In the genomic region with DNA sequence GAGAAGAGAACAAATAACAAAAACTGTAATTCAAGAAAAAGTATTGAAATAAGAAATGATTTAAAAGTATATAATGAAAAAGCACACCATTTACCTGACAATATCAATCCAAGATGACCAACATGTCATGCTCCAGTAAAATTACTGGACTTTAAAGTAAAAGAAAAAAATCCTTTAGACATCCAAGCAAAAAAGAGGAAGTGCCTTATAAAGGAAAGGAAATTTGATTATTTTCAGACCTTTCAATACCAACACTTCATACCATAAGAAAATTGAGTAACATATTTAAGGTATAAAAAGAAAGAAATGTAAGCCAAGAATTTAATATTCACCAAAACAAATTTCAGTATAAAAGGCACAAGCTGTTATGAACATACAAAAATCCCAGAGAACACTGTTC, we compare ENCODE assay signal across 27 cellular contexts.
"Had no signal": no experiment of that assay in that cellular context is flagged by ENCODE, and none has a peak within 500 bp of the region (broad histone marks: within the 10 kb centered on the region; RNA-seq: fewer than 3 reads in every experiment).

No MANE protein-coding gene starts in this region.

- H3K27ac ChIP-seq: KMS-11, PC-9 had no signal

- H3K4me1 Mint-ChIP-seq: activated B cell treated with CpG ODN at 0.5 μM for 24 hours; activated CD4-positive, alpha-beta T cell treated with anti-CD3 and anti-CD28 coated beads, Interleukin-2, amount 10 ng/mL, durations not matched to agents 7 days and 5 days; central memory CD8-positive, alpha-beta T cell had no signal

- H3K27ac Mint-ChIP-seq: activated B cell treated with CpG ODN at 0.5 μM for 24 hours; activated CD4-positive, alpha-beta memory T cell treated with anti-CD3 and anti-CD28 coated beads for 36 hours; activated CD4-positive, alpha-beta T cell treated with anti-CD3 and anti-CD28 coated beads, Interleukin-2, amount 10 ng/mL, durations not matched to agents 7 days and 5 days; activated naive CD4-positive, alpha-beta T cell treated with anti-CD3 and anti-CD28 coated beads for 36 hours; activated naive CD8-positive, alpha-beta T cell had no signal

- H3K4me2 ChIP-seq: KMS-11, PC-9 had no signal

- H3K4me3 Mint-ChIP-seq: activated B cell treated with CpG ODN at 0.5 μM for 24 hours; activated CD4-positive, alpha-beta memory T cell treated with anti-CD3 and anti-CD28 coated beads for 36 hours; activated CD4-positive, alpha-beta T cell treated with anti-CD3 and anti-CD28 coated beads, Interleukin-2, amount 10 ng/mL, durations not matched to agents 7 days and 5 days; activated naive CD4-positive, alpha-beta T cell treated with anti-CD3 and anti-CD28 coated beads for 36 hours; activated naive CD8-positive, alpha-beta T cell; activated T-cell treated with anti-CD3 and anti-CD28 coated beads, Interleukin-2, amount 50 U/mL, for 4 hours; central memory CD8-positive, alpha-beta T cell had no signal

- H3K9me3 Mint-ChIP-seq: activated CD4-positive, alpha-beta memory T cell treated with anti-CD3 and anti-CD28 coated beads for 36 hours; activated CD4-positive, alpha-beta T cell treated with anti-CD3 and anti-CD28 coated beads, Interleukin-2, amount 10 ng/mL, durations not matched to agents 7 days and 5 days; activated naive CD4-positive, alpha-beta T cell treated with anti-CD3 and anti-CD28 coated beads for 36 hours; activated T-cell treated with anti-CD3 and anti-CD28 coated beads, Interleukin-2, amount 50 U/mL, for 4 hours; central memory CD8-positive, alpha-beta T cell had no signal

- DNase-seq: activated B cell treated with CpG ODN at 0.5 μM for 24 hours; activated CD4-positive, alpha-beta memory T cell treated with anti-CD3 and anti-CD28 coated beads for 36 hours; activated CD4-positive, alpha-beta T cell treated with anti-CD3 and anti-CD28 coated beads for 1 hour; activated CD4-positive, alpha-beta T cell treated with anti-CD3 and anti-CD28 coated beads, Interleukin-2, amount 10 ng/mL, durations not matched to agents 7 days and 5 days; activated CD8-positive, alpha-beta memory T cell treated with anti-CD3 and anti-CD28 coated beads for 24 hours; activated effector memory CD4-positive, alpha-beta T cell treated with anti-CD3 and anti-CD28 coated beads, Interleukin-2, amount 50 U/mL, for 16 hours; activated naive CD4-positive, alpha-beta T cell treated with anti-CD3 and anti-CD28 coated beads for 36 hours; activated T-cell treated with anti-CD3 and anti-CD28 coated beads, Interleukin-2, amount 50 U/mL, for 4 hours; amygdala; cortex of kidney; MM.1S; NCI-H1048; NCI-H146; NCI-H1930; NCI-H2171; NCI-H2227 treated with DMSO at 0.1 percent for 48 hours; NCI-H446 treated with DMSO at 0.1 percent for 48 hours; NCI-H526; NK-92 treated with Interleukin-12 subunit alpha and Interleukin-12 subunit beta, amount 100 ng/mL, for 24 hours; SHP77 treated with DMSO at 0.1 percent for 48 hours; T-helper 1 cell had no signal

- H3K27me3 Mint-ChIP-seq: brain had no signal

- H3K9ac ChIP-seq: KMS-11 had no signal

- H3K4me3 ChIP-seq: PC-9 had no signal

- ATAC-seq: activated T-cell treated with anti-CD3 and anti-CD28 coated beads, Interleukin-2, amount 50 U/mL, for 4 hours had no signal

- FAIRE-seq: astrocyte had no signal

- H3K36me3 Mint-ChIP-seq: activated naive CD8-positive, alpha-beta T cell; brain had no signal
